In the genomic region with DNA sequence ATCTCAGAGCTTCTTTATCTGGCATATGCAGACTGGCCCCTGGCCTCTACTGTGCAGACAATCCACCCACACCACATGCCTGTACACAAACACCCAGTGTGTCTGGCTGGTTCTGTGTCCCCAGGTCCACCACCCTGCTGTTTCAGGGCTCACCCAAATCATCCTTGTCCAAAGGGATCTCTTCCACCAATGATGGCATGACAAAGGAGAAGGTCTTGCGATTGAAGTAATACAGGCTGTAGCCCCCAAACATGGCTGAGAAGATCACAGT, we compare ENCODE assay signal across 11 cellular contexts. TPM values are rescaled to one million over a fixed set of nuclear protein-coding genes. Genes with fewer than 3 reads are reported as not detected.
DNase-seq lines count a peak whose midpoint lies in the region; ATAC-seq and TF ChIP-seq lines count a peak whose summit lies in the region.
"Had no signal": no experiment of that assay in that cellular context is flagged by ENCODE, and none has a peak within 500 bp of the region (broad histone marks: within the 10 kb centered on the region; RNA-seq: fewer than 3 reads in every experiment).

No MANE protein-coding gene starts in this region.

- H3K27me3 Mint-ChIP-seq in activated naive CD4-positive, alpha-beta T cell treated with anti-CD3 and anti-CD28 coated beads for 36 hours (ENCODE audit: low read depth), result no peaks in the 10 kb centered on the region
- H3K27me3 Mint-ChIP-seq in activated naive CD8-positive, alpha-beta T cell treated with anti-CD3 and anti-CD28 coated beads, Interleukin-2, amount 10 ng/mL, durations not matched to agents 7 days and 5 days, result no peaks in the 10 kb centered on the region
- no peaks in the 10 kb centered on the region for H3K27me3 Mint-ChIP-seq in mesothelial cell of epicardium (ENCODE audit: low read depth)
- no peaks in the 10 kb centered on the region for H3K27me3 Mint-ChIP-seq in type B pancreatic cell

- no peak overlapping the region for H3K27ac Mint-ChIP-seq in activated naive CD4-positive, alpha-beta T cell treated with anti-CD3 and anti-CD28 coated beads for 36 hours
- H3K27ac Mint-ChIP-seq in activated naive CD4-positive, alpha-beta T cell treated with anti-CD3 and anti-CD28 coated beads, Interleukin-2, amount 50 U/mL, for 72 hours, result peak overlapping the region in 1 of 2 donors; percentile 84
- H3K27ac Mint-ChIP-seq in activated naive CD8-positive, alpha-beta T cell treated with anti-CD3 and anti-CD28 coated beads, Interleukin-2, amount 10 ng/mL, durations not matched to agents 7 days and 5 days, result peak overlapping the region; percentile 68
- H3K27ac Mint-ChIP-seq in mesothelial cell of epicardium (peak overlapping the region; percentile 15), type B pancreatic cell (peak overlapping the region; percentile 90)

- ATAC-seq in activated naive CD4-positive, alpha-beta T cell treated with anti-CD3 and anti-CD28 coated beads, Interleukin-2, amount 50 U/mL, for 72 hours, result no peak
- ATAC-seq in activated naive CD8-positive, alpha-beta T cell treated with anti-CD3 and anti-CD28 coated beads, Interleukin-2, amount 10 ng/mL, durations not matched to agents 7 days and 5 days (ENCODE audit: low read depth), result no peak
- ATAC-seq in GM21526 (IDR thresholded peaks at IDR 0.05; ENCODE audit: low FRiP score, unreplicated experiment), result no peak

- CTCF ChIA-PET in activated naive CD4-positive, alpha-beta T cell treated with anti-CD3 and anti-CD28 coated beads for 36 hours (lab: Charles Lee), result no interaction called here

- intact Hi-C loops in activated naive CD4-positive, alpha-beta T cell treated with anti-CD3 and anti-CD28 coated beads for 36 hours (cut with micrococcal nuclease), result no loop called here

- H3K4me1 Mint-ChIP-seq in activated naive CD4-positive, alpha-beta T cell treated with anti-CD3 and anti-CD28 coated beads for 36 hours (ENCODE audit: low read depth), result peaks cover 31% of the 10 kb centered on the region
- peaks cover 29% of the 10 kb centered on the region for H3K4me1 Mint-ChIP-seq in activated naive CD8-positive, alpha-beta T cell treated with anti-CD3 and anti-CD28 coated beads, Interleukin-2, amount 10 ng/mL, durations not matched to agents 7 days and 5 days
- peaks cover 14% of the 10 kb centered on the region for H3K4me1 Mint-ChIP-seq in mesothelial cell of epicardium
- peaks cover 15% of the 10 kb centered on the region for H3K4me1 Mint-ChIP-seq in type B pancreatic cell (ENCODE audit: unreplicated experiment)

- H3K4me3 Mint-ChIP-seq in activated naive CD4-positive, alpha-beta T cell treated with anti-CD3 and anti-CD28 coated beads for 36 hours, result peak overlapping the region; percentile 77
- peak overlapping the region; percentile 79 for H3K4me3 Mint-ChIP-seq in activated naive CD8-positive, alpha-beta T cell treated with anti-CD3 and anti-CD28 coated beads, Interleukin-2, amount 10 ng/mL, durations not matched to agents 7 days and 5 days
- H3K4me3 Mint-ChIP-seq in mesothelial cell of epicardium (peak overlapping the region; percentile 68), type B pancreatic cell (peak overlapping the region; percentile 93)

- H3K9me3 Mint-ChIP-seq in activated naive CD4-positive, alpha-beta T cell treated with anti-CD3 and anti-CD28 coated beads for 36 hours, result no peaks in the 10 kb centered on the region
- H3K9me3 Mint-ChIP-seq in activated naive CD4-positive, alpha-beta T cell treated with anti-CD3 and anti-CD28 coated beads, Interleukin-2, amount 50 U/mL, for 72 hours, result no peaks in the 10 kb centered on the region
- H3K9me3 Mint-ChIP-seq in activated naive CD8-positive, alpha-beta T cell treated with anti-CD3 and anti-CD28 coated beads, Interleukin-2, amount 10 ng/mL, durations not matched to agents 7 days and 5 days, result no peaks in the 10 kb centered on the region
- H3K9me3 Mint-ChIP-seq in mesothelial cell of epicardium, result no peaks in the 10 kb centered on the region
- no peaks in the 10 kb centered on the region for H3K9me3 Mint-ChIP-seq in type B pancreatic cell

- peaks cover 12% of the 10 kb centered on the region for H3K36me3 Mint-ChIP-seq in activated naive CD4-positive, alpha-beta T cell treated with anti-CD3 and anti-CD28 coated beads for 36 hours (ENCODE audit: low read depth)
- H3K36me3 Mint-ChIP-seq in activated naive CD4-positive, alpha-beta T cell treated with anti-CD3 and anti-CD28 coated beads, Interleukin-2, amount 50 U/mL, for 72 hours, result peaks cover 7 to 14% of the 10 kb centered on the region in 2 donors
- H3K36me3 Mint-ChIP-seq in activated naive CD8-positive, alpha-beta T cell treated with anti-CD3 and anti-CD28 coated beads, Interleukin-2, amount 10 ng/mL, durations not matched to agents 7 days and 5 days, result peaks cover 14% of the 10 kb centered on the region
- H3K36me3 Mint-ChIP-seq in mesothelial cell of epicardium (peaks cover 14% of the 10 kb centered on the region), type B pancreatic cell (peaks cover 12% of the 10 kb centered on the region)

- no peak for DNase-seq in activated naive CD4-positive, alpha-beta T cell treated with anti-CD3 and anti-CD28 coated beads for 36 hours
- DNase-seq in activated naive CD4-positive, alpha-beta T cell treated with anti-CD3 and anti-CD28 coated beads, Interleukin-2, amount 50 U/mL, for 72 hours (ENCODE audit: low spot score in 2 of 2), result no peak
- no peak for DNase-seq in activated naive CD8-positive, alpha-beta T cell treated with anti-CD3 and anti-CD28 coated beads, Interleukin-2, amount 10 ng/mL, durations not matched to agents 7 days and 5 days
- DNase-seq in mesothelial cell of epicardium (ENCODE audit: low spot score in 2 of 2, unreplicated experiment in 2 of 2) (no peak), type B pancreatic cell (ENCODE audit: extremely low spot score, unreplicated experiment) (no peak), NCI-H1092 (lab: John Stamatoyannopoulos, UW) (no peak), GM19238 (ENCODE audit: insufficient read length, low spot score) (no peak)
- DNase-seq: GOT3, NCI-H748 treated with DMSO at 0.1 percent for 48 hours, thyroid gland had no signal

- no peak for TF ChIP-seq CTCF in mesothelial cell of epicardium (IDR thresholded peaks at IDR 0.05; ENCODE audit: unreplicated experiment)
- TF ChIP-seq CTCF in type B pancreatic cell (conservative IDR thresholded peaks at IDR 0.05), result no peak

- POLR2A ChIA-PET in activated naive CD8-positive, alpha-beta T cell treated with anti-CD3 and anti-CD28 coated beads, Interleukin-2, amount 10 ng/mL, durations not matched to agents 7 days and 5 days (lab: Charles Lee), result interaction anchor here (0.5 to 2.3 kb wide), 4 partner anchors 24 to 241 kb away, joined by 3 to 8 read pairs (median 4); partner anchors contain the start of gene VPS11

RNA-seq across cellular contexts. Expression of gene SLC37A4, which starts 1.7 kb away (rescaled TPM):
- total RNA-seq in activated naive CD4-positive, alpha-beta T cell treated with anti-CD3 and anti-CD28 coated beads for 36 hours, result 10 to 100 TPM; 28.3 to 30.3 TPM
- total RNA-seq in activated naive CD4-positive, alpha-beta T cell treated with anti-CD3 and anti-CD28 coated beads, Interleukin-2, amount 50 U/mL, for 72 hours, result 10 to 100 TPM; 22.3 to 33.4 TPM
- 10 to 100 TPM; 20.3 to 23.9 TPM for total RNA-seq in activated naive CD8-positive, alpha-beta T cell treated with anti-CD3 and anti-CD28 coated beads, Interleukin-2, amount 10 ng/mL, durations not matched to agents 7 days and 5 days
- 29.6 to 35.3 TPM (median 33.2 TPM) in 3 replicates for total RNA-seq in mesothelial cell of epicardium
- 40.5 and 41.4 TPM in 2 replicates for total RNA-seq in type B pancreatic cell (ENCODE audit: low replicate concordance)

RNA-seq across cellular contexts. Expression of gene TRAPPC4, which starts 10.4 kb away (rescaled TPM):
- total RNA-seq in activated naive CD4-positive, alpha-beta T cell treated with anti-CD3 and anti-CD28 coated beads for 36 hours, result 10 to 100 TPM; 66.4 to 69.9 TPM
- total RNA-seq in activated naive CD4-positive, alpha-beta T cell treated with anti-CD3 and anti-CD28 coated beads, Interleukin-2, amount 50 U/mL, for 72 hours, result 100 to 1,000 TPM in 1 of 2 donors, 10 to 100 TPM in 1; 67.3 to 123 TPM
- total RNA-seq in activated naive CD8-positive, alpha-beta T cell treated with anti-CD3 and anti-CD28 coated beads, Interleukin-2, amount 10 ng/mL, durations not matched to agents 7 days and 5 days, result 10 to 100 TPM; 80.5 to 84.4 TPM
- total RNA-seq in mesothelial cell of epicardium (53.9 to 56.5 TPM (median 54.5 TPM) in 3 replicates), type B pancreatic cell (ENCODE audit: low replicate concordance) (60.7 and 73.1 TPM in 2 replicates)

RNA-seq across cellular contexts. Expression of gene RPS25, which starts 10.9 kb away (rescaled TPM):
- 1,000 to 10,000 TPM; 2,183 to 2,206 TPM for total RNA-seq in activated naive CD4-positive, alpha-beta T cell treated with anti-CD3 and anti-CD28 coated beads for 36 hours
- total RNA-seq in activated naive CD4-positive, alpha-beta T cell treated with anti-CD3 and anti-CD28 coated beads, Interleukin-2, amount 50 U/mL, for 72 hours, result 1,000 to 10,000 TPM; 1,843 to 2,330 TPM
- 1,000 to 10,000 TPM; 1,397 to 1,460 TPM for total RNA-seq in activated naive CD8-positive, alpha-beta T cell treated with anti-CD3 and anti-CD28 coated beads, Interleukin-2, amount 10 ng/mL, durations not matched to agents 7 days and 5 days
- 1,201 to 1,234 TPM (median 1,218 TPM) in 3 replicates for total RNA-seq in mesothelial cell of epicardium
- total RNA-seq in type B pancreatic cell (ENCODE audit: low replicate concordance), result 1,257 and 1,262 TPM in 2 replicates

RNA-seq across cellular contexts. Expression of gene HYOU1, which starts 28.0 kb away (rescaled TPM):
- total RNA-seq in activated naive CD4-positive, alpha-beta T cell treated with anti-CD3 and anti-CD28 coated beads for 36 hours, result 100 to 1,000 TPM; 108 to 116 TPM
- total RNA-seq in activated naive CD4-positive, alpha-beta T cell treated with anti-CD3 and anti-CD28 coated beads, Interleukin-2, amount 50 U/mL, for 72 hours, result 100 to 1,000 TPM in 1 of 2 donors, 10 to 100 TPM in 1; 71.7 to 117 TPM
- total RNA-seq in activated naive CD8-positive, alpha-beta T cell treated with anti-CD3 and anti-CD28 coated beads, Interleukin-2, amount 10 ng/mL, durations not matched to agents 7 days and 5 days, result 10 to 100 TPM; 76.5 to 83.1 TPM
- total RNA-seq in mesothelial cell of epicardium (131 to 142 TPM (median 133 TPM) in 3 replicates), type B pancreatic cell (ENCODE audit: low replicate concordance) (138 and 185 TPM in 2 replicates)

RNA-seq across cellular contexts. Expression of gene CENATAC, which starts 31.1 kb away (rescaled TPM):
- 10 to 100 TPM; 17.4 to 18.0 TPM for total RNA-seq in activated naive CD4-positive, alpha-beta T cell treated with anti-CD3 and anti-CD28 coated beads for 36 hours
- 10 to 100 TPM; 39.0 to 60.1 TPM for total RNA-seq in activated naive CD4-positive, alpha-beta T cell treated with anti-CD3 and anti-CD28 coated beads, Interleukin-2, amount 50 U/mL, for 72 hours
- total RNA-seq in activated naive CD8-positive, alpha-beta T cell treated with anti-CD3 and anti-CD28 coated beads, Interleukin-2, amount 10 ng/mL, durations not matched to agents 7 days and 5 days, result 10 to 100 TPM; 66.8 to 74.2 TPM
- total RNA-seq in mesothelial cell of epicardium (65.7 to 69.1 TPM (median 66.3 TPM) in 3 replicates), type B pancreatic cell (ENCODE audit: low replicate concordance) (33.6 and 36.4 TPM in 2 replicates)
